ENCODE assay signal across 11 cellular contexts in genomic region chr22:46750530-46750800, GRCh38. TPM values are rescaled to one million over a fixed set of nuclear protein-coding genes. Genes with fewer than 3 reads are reported as not detected.
A peak's percentile ranks its signal among the peaks of the same experiment; 100 is the strongest.
DNase-seq lines count a peak whose midpoint lies in the region; ATAC-seq and TF ChIP-seq lines count a peak whose summit lies in the region.
"Had no signal": no experiment of that assay in that cellular context is flagged by ENCODE, and none has a peak within 500 bp of the region (broad histone marks: within the 10 kb centered on the region; RNA-seq: fewer than 3 reads in every experiment).

No MANE protein-coding gene starts in this region.

- H3K27me3 Mint-ChIP-seq in activated T-cell treated with anti-CD3 and anti-CD28 coated beads, Interleukin-2, amount 50 U/mL, for 72 hours (ENCODE audit: low read depth): no peaks in the 10 kb centered on the region
- H3K27me3 Mint-ChIP-seq in activated T-cell treated with anti-CD3 and anti-CD28 coated beads, Interleukin-2, amount 50 U/mL, for 4 hours (ENCODE audit: low read depth): no peaks in the 10 kb centered on the region
- H3K27me3 Mint-ChIP-seq in activated CD8-positive, alpha-beta T cell treated with anti-CD3 and anti-CD28 coated beads for 36 hours: no peaks in the 10 kb centered on the region
- peaks cover 19 to 24% of the 10 kb centered on the region in 2 donors for H3K27me3 Mint-ChIP-seq in stimulated activated naive B cell treated with anti-CD40 and anti-IgM and Interleukin-4, amounts not matched to agents 10 μg/mL and 1 μg/mL and 100 μg/mL, for 72 hours

- no peaks in the 10 kb centered on the region for H3K9me3 Mint-ChIP-seq in activated T-cell treated with anti-CD3 and anti-CD28 coated beads, Interleukin-2, amount 50 U/mL, for 72 hours
- no peaks in the 10 kb centered on the region for H3K9me3 Mint-ChIP-seq in activated T-cell treated with anti-CD3 and anti-CD28 coated beads, Interleukin-2, amount 50 U/mL, for 4 hours
- H3K9me3 Mint-ChIP-seq in activated CD8-positive, alpha-beta T cell treated with anti-CD3 and anti-CD28 coated beads for 36 hours: no peaks in the 10 kb centered on the region
- H3K9me3 Mint-ChIP-seq in stimulated activated naive B cell treated with anti-CD40 and anti-IgM and Interleukin-4, amounts not matched to agents 10 μg/mL and 1 μg/mL and 100 μg/mL, for 72 hours: no peaks in the 10 kb centered on the region

- H3K4me1 Mint-ChIP-seq in activated T-cell treated with anti-CD3 and anti-CD28 coated beads, Interleukin-2, amount 50 U/mL, for 72 hours (ENCODE audit: low read depth): peaks cover 37% of the 10 kb centered on the region
- H3K4me1 Mint-ChIP-seq in activated T-cell treated with anti-CD3 and anti-CD28 coated beads, Interleukin-2, amount 50 U/mL, for 4 hours (ENCODE audit: low read depth): peaks cover 30% of the 10 kb centered on the region
- H3K4me1 Mint-ChIP-seq in activated CD8-positive, alpha-beta T cell treated with anti-CD3 and anti-CD28 coated beads for 36 hours (ENCODE audit: low read depth): peaks cover 31% of the 10 kb centered on the region
- H3K4me1 Mint-ChIP-seq in stimulated activated naive B cell treated with anti-CD40 and anti-IgM and Interleukin-4, amounts not matched to agents 10 μg/mL and 1 μg/mL and 100 μg/mL, for 72 hours: peaks cover 34 to 43% of the 10 kb centered on the region in 2 donors

- no peak for ATAC-seq in activated T-cell treated with anti-CD3 and anti-CD28 coated beads, Interleukin-2, amount 50 U/mL, for 72 hours (replicated peaks in 1 of 2)
- ATAC-seq in activated T-cell treated with anti-CD3 and anti-CD28 coated beads, Interleukin-2, amount 50 U/mL, for 4 hours: no peak
- no peak for ATAC-seq in activated CD8-positive, alpha-beta T cell treated with anti-CD3 and anti-CD28 coated beads for 36 hours
- no peak for ATAC-seq in lower lobe of right lung
- no peak for ATAC-seq in stimulated activated naive B cell treated with anti-CD40 and anti-IgM and Interleukin-4, amounts not matched to agents 10 μg/mL and 1 μg/mL and 100 μg/mL, for 72 hours (replicated peaks)
- ATAC-seq in HG03460 (IDR thresholded peaks at IDR 0.05; ENCODE audit: unreplicated experiment): no peak
- ATAC-seq: K562 had no signal

- H3K27ac Mint-ChIP-seq in activated T-cell treated with anti-CD3 and anti-CD28 coated beads, Interleukin-2, amount 50 U/mL, for 72 hours: peak overlapping the region; percentile 59
- H3K27ac Mint-ChIP-seq in activated CD8-positive, alpha-beta T cell treated with anti-CD3 and anti-CD28 coated beads for 36 hours: peak overlapping the region; percentile 87
- H3K27ac Mint-ChIP-seq in stimulated activated naive B cell treated with anti-CD40 and anti-IgM and Interleukin-4, amounts not matched to agents 10 μg/mL and 1 μg/mL and 100 μg/mL, for 72 hours: peak overlapping the region; percentile 57

- H2AFZ ChIP-seq in MM.1S (ENCODE audit: low read length): no peak overlapping the region

- CTCF ChIA-PET in activated CD8-positive, alpha-beta T cell treated with anti-CD3 and anti-CD28 coated beads for 36 hours (lab: Charles Lee): interaction anchor here (0.9 to 2.7 kb wide), 4 partner anchors 8 to 11 kb away, joined by 3 to 43 read pairs (median 4); no protein-coding TSS in a partner anchor

- POLR2A ChIA-PET in activated CD8-positive, alpha-beta T cell treated with anti-CD3 and anti-CD28 coated beads for 36 hours (lab: Charles Lee): interaction anchor here (2.1 kb wide), 1 partner anchor 11 kb away, joined by 10 read pairs; the partner anchor contains the start of gene TBC1D22A

- H3K36me3 Mint-ChIP-seq in activated T-cell treated with anti-CD3 and anti-CD28 coated beads, Interleukin-2, amount 50 U/mL, for 72 hours (ENCODE audit: insufficient read depth in 2 of 2): no peaks in the 10 kb centered on the region
- no peaks in the 10 kb centered on the region for H3K36me3 Mint-ChIP-seq in activated T-cell treated with anti-CD3 and anti-CD28 coated beads, Interleukin-2, amount 50 U/mL, for 4 hours (ENCODE audit: insufficient read depth)
- H3K36me3 Mint-ChIP-seq in activated CD8-positive, alpha-beta T cell treated with anti-CD3 and anti-CD28 coated beads for 36 hours (ENCODE audit: low read depth): no peaks in the 10 kb centered on the region
- H3K36me3 Mint-ChIP-seq in stimulated activated naive B cell treated with anti-CD40 and anti-IgM and Interleukin-4, amounts not matched to agents 10 μg/mL and 1 μg/mL and 100 μg/mL, for 72 hours: peaks cover 0 to 3% of the 10 kb centered on the region in 2 donors

- no peaks in the 10 kb centered on the region for H3F3A ChIP-seq in MM.1S (ENCODE audit: insufficient read depth, low read length)

- H3K4me3 Mint-ChIP-seq in activated T-cell treated with anti-CD3 and anti-CD28 coated beads, Interleukin-2, amount 50 U/mL, for 72 hours: peak overlapping the region; percentile 57 to 71
- no peak overlapping the region for H3K4me3 Mint-ChIP-seq in activated T-cell treated with anti-CD3 and anti-CD28 coated beads, Interleukin-2, amount 50 U/mL, for 4 hours
- H3K4me3 Mint-ChIP-seq in activated CD8-positive, alpha-beta T cell treated with anti-CD3 and anti-CD28 coated beads for 36 hours: no peak overlapping the region
- H3K4me3 Mint-ChIP-seq in stimulated activated naive B cell treated with anti-CD40 and anti-IgM and Interleukin-4, amounts not matched to agents 10 μg/mL and 1 μg/mL and 100 μg/mL, for 72 hours: peak overlapping the region in 1 of 2 donors; percentile 29

- no peaks in the 10 kb centered on the region for H3K9me3 ChIP-seq in lower lobe of right lung
- no peaks in the 10 kb centered on the region for H3K9me3 ChIP-seq in MM.1S (replicated peaks; ENCODE audit: insufficient read depth, low read length)

- no peaks in the 10 kb centered on the region for H3K79me2 ChIP-seq in MM.1S (ENCODE audit: low read length)

- peaks cover 61% of the 10 kb centered on the region for H3K4me1 ChIP-seq in lower lobe of right lung
- peaks cover 9% of the 10 kb centered on the region for H3K4me1 ChIP-seq in MM.1S (ENCODE audit: low read length)

- H3K27me3 ChIP-seq in lower lobe of right lung (ENCODE audit: low read depth) (no peaks in the 10 kb centered on the region), MM.1S (replicated peaks; ENCODE audit: insufficient read depth, low read length) (peaks cover 26% of the 10 kb centered on the region)

- H3K4me3 ChIP-seq in lower lobe of right lung (no peak overlapping the region), MM.1S (ENCODE audit: low read length) (no peak overlapping the region)
- H3K4me3 ChIP-seq: K562 had no signal

- H3K36me3 ChIP-seq in lower lobe of right lung: no peaks in the 10 kb centered on the region
- H3K36me3 ChIP-seq in MM.1S (replicated peaks; ENCODE audit: insufficient read depth, low read length): no peaks in the 10 kb centered on the region

- TF ChIP-seq CTCF in activated CD8-positive, alpha-beta T cell treated with anti-CD3 and anti-CD28 coated beads for 36 hours (IDR thresholded peaks at IDR 0.05): no peak
- TF ChIP-seq CTCF in lower lobe of right lung (IDR thresholded peaks at IDR 0.05) (no peak), MM.1S (IDR thresholded peaks at IDR 0.05; ENCODE audit: low read length) (no peak)

- peak overlapping the region; percentile 31 for H3K27ac ChIP-seq in lower lobe of right lung
- H3K27ac ChIP-seq in MM.1S (ENCODE audit: low read length): no peak overlapping the region

- no peak for DNase-seq in activated T-cell treated with anti-CD3 and anti-CD28 coated beads, Interleukin-2, amount 50 U/mL, for 72 hours
- DNase-seq in activated T-cell treated with anti-CD3 and anti-CD28 coated beads, Interleukin-2, amount 50 U/mL, for 4 hours: no peak
- no peak for DNase-seq in activated CD8-positive, alpha-beta T cell treated with anti-CD3 and anti-CD28 coated beads for 36 hours
- DNase-seq in lower lobe of right lung (no peak), NCI-H1092 (lab: John Stamatoyannopoulos, UW) (no peak), MM.1S (no peak)
- no peak for DNase-seq in stimulated activated naive B cell treated with anti-CD40 and anti-IgM and Interleukin-4, amounts not matched to agents 10 μg/mL and 1 μg/mL and 100 μg/mL, for 72 hours
- DNase-seq: NCI-H1417 treated with DMSO at 0.1 percent for 48 hours, NCI-H510A had no signal

- intact Hi-C loops in activated CD8-positive, alpha-beta T cell treated with anti-CD3 and anti-CD28 coated beads for 36 hours (cut with micrococcal nuclease): no loop called here
- intact Hi-C loops in lower lobe of right lung (cut with DNase I): no loop called here

- H3K4me2 ChIP-seq in MM.1S (ENCODE audit: low read depth, low read length): no peak overlapping the region

- H4K20me1 ChIP-seq in MM.1S (ENCODE audit: insufficient read depth, low read length): no peaks in the 10 kb centered on the region

- no peak overlapping the region for H3K9ac ChIP-seq in MM.1S (ENCODE audit: low read length)

- H3K9me2 ChIP-seq in MM.1S (replicated peaks; ENCODE audit: insufficient read depth, low read length): no peaks in the 10 kb centered on the region

RNA-seq across cellular contexts. Expression of gene TBC1D22A, which starts 12.0 kb away (rescaled TPM):
- 10 to 100 TPM; 29.5 to 34.8 TPM for total RNA-seq in activated T-cell treated with anti-CD3 and anti-CD28 coated beads, Interleukin-2, amount 50 U/mL, for 72 hours
- total RNA-seq in activated T-cell treated with anti-CD3 and anti-CD28 coated beads, Interleukin-2, amount 50 U/mL, for 4 hours: 10 to 100 TPM; 29.8 to 31.1 (median 29.9) TPM
- total RNA-seq in activated CD8-positive, alpha-beta T cell treated with anti-CD3 and anti-CD28 coated beads for 36 hours: 10 to 100 TPM; 41.0 to 42.8 TPM
- 34.1 TPM for total RNA-seq in lower lobe of right lung

RNA-seq across cellular contexts. Expression of gene CERK, which starts 12.4 kb away (rescaled TPM):
- 10 to 100 TPM; 38.6 to 53.1 TPM for total RNA-seq in activated T-cell treated with anti-CD3 and anti-CD28 coated beads, Interleukin-2, amount 50 U/mL, for 72 hours
- 10 to 100 TPM; 41.4 to 47.3 (median 44.9) TPM for total RNA-seq in activated T-cell treated with anti-CD3 and anti-CD28 coated beads, Interleukin-2, amount 50 U/mL, for 4 hours
- 10 to 100 TPM; 38.4 to 41.8 TPM for total RNA-seq in activated CD8-positive, alpha-beta T cell treated with anti-CD3 and anti-CD28 coated beads for 36 hours
- total RNA-seq in lower lobe of right lung: 26.1 TPM

Comparison
In these comparisons a context has a peak if more than half of its experiments do, and no peak if none do; other contexts are left out.
1. H3K4me3 Mint-ChIP-seq: peak in activated T-cell treated with anti-CD3 and anti-CD28 coated beads, Interleukin-2, amount 50 U/mL, for 72 hours (2 of 2); none in activated T-cell treated with anti-CD3 and anti-CD28 coated beads, Interleukin-2, amount 50 U/mL, for 4 hours (single experiment) and activated CD8-positive, alpha-beta T cell treated with anti-CD3 and anti-CD28 coated beads for 36 hours (single experiment).
2. Peak in every context shown above with its lines, with median percentiles within 50 percentile points of each other: H3K27ac Mint-ChIP-seq.